In genomic region chr12:71472441-71472911, GRCh38 we compare ENCODE assay signal across 30 cellular contexts. TPM values are rescaled to one million over a fixed set of nuclear protein-coding genes. Genes with fewer than 3 reads are reported as not detected.
DNase-seq lines count a peak whose midpoint lies in the region; ATAC-seq and TF ChIP-seq lines count a peak whose summit lies in the region.
"Had no signal": no experiment of that assay in that cellular context is flagged by ENCODE, and none has a peak within 500 bp of the region (broad histone marks: within the 10 kb centered on the region; RNA-seq: fewer than 3 reads in every experiment).

No MANE protein-coding gene starts in this region.

- H3K9me3 Mint-ChIP-seq in osteocyte (ENCODE audit: unreplicated experiment), result no peaks in the 10 kb centered on the region
- H3K9me3 Mint-ChIP-seq in natural killer cell, result no peaks in the 10 kb centered on the region
- no peaks in the 10 kb centered on the region for H3K9me3 Mint-ChIP-seq in natural killer cell treated with Interleukin-12 subunit alpha and Interleukin-12 subunit beta and Interleukin-15 and Interleukin-18, amount 100 ng/mL, for 72 hours
- H3K9me3 Mint-ChIP-seq: activated CD4-positive, alpha-beta memory T cell treated with anti-CD3 and anti-CD28 coated beads for 36 hours; activated naive CD4-positive, alpha-beta T cell treated with anti-CD3 and anti-CD28 coated beads, Interleukin-2, amount 50 U/mL, for 72 hours; activated T-helper 17 cell treated with anti-CD3 and anti-CD28 coated beads, Interleukin-2, amount 50 U/mL, for 72 hours; memory B cell; stimulated activated naive CD8-positive, alpha-beta T cell treated with anti-CD3 and anti-CD28 coated beads, Interleukin-15, amount 100 ng/mL, for 72 hours had no signal

- TF ChIP-seq CTCF in osteocyte (IDR thresholded peaks at IDR 0.05) (no peak), natural killer cell (IDR thresholded peaks at IDR 0.05) (no peak)

- intact Hi-C loops in natural killer cell (cut with micrococcal nuclease), result no loop called here

- H3K27me3 Mint-ChIP-seq in osteocyte (ENCODE audit: unreplicated experiment) (no peaks in the 10 kb centered on the region), natural killer cell (ENCODE audit: low read depth in 2 of 2) (peaks cover 3 to 6% of the 10 kb centered on the region in 2 donors)
- H3K27me3 Mint-ChIP-seq in natural killer cell treated with Interleukin-12 subunit alpha and Interleukin-12 subunit beta and Interleukin-15 and Interleukin-18, amount 100 ng/mL, for 72 hours, result peaks cover 0 to 12% of the 10 kb centered on the region in 2 donors

- no peaks in the 10 kb centered on the region for H3K36me3 Mint-ChIP-seq in osteocyte (ENCODE audit: unreplicated experiment)
- H3K36me3 Mint-ChIP-seq in natural killer cell, result no peaks in the 10 kb centered on the region
- H3K36me3 Mint-ChIP-seq in natural killer cell treated with Interleukin-12 subunit alpha and Interleukin-12 subunit beta and Interleukin-15 and Interleukin-18, amount 100 ng/mL, for 72 hours, result no peaks in the 10 kb centered on the region
- H3K36me3 Mint-ChIP-seq: activated CD4-positive, alpha-beta memory T cell treated with anti-CD3 and anti-CD28 coated beads for 36 hours; activated naive CD4-positive, alpha-beta T cell treated with anti-CD3 and anti-CD28 coated beads, Interleukin-2, amount 50 U/mL, for 72 hours; memory B cell had no signal

- H3K27ac Mint-ChIP-seq in osteocyte (ENCODE audit: unreplicated experiment) (peak overlapping the region; percentile 66), natural killer cell (no peak overlapping the region)
- H3K27ac Mint-ChIP-seq in natural killer cell treated with Interleukin-12 subunit alpha and Interleukin-12 subunit beta and Interleukin-15 and Interleukin-18, amount 100 ng/mL, for 72 hours, result no peak overlapping the region
- H3K27ac Mint-ChIP-seq: activated CD4-positive, alpha-beta memory T cell treated with anti-CD3 and anti-CD28 coated beads for 36 hours; activated naive CD4-positive, alpha-beta T cell treated with anti-CD3 and anti-CD28 coated beads, Interleukin-2, amount 50 U/mL, for 72 hours; activated T-helper 17 cell treated with anti-CD3 and anti-CD28 coated beads, Interleukin-2, amount 50 U/mL, for 72 hours; memory B cell; stimulated activated naive CD8-positive, alpha-beta T cell treated with anti-CD3 and anti-CD28 coated beads, Interleukin-15, amount 100 ng/mL, for 72 hours had no signal

- no peak overlapping the region for H3K4me3 Mint-ChIP-seq in osteocyte (ENCODE audit: unreplicated experiment)
- no peak overlapping the region for H3K4me3 Mint-ChIP-seq in natural killer cell
- H3K4me3 Mint-ChIP-seq in natural killer cell treated with Interleukin-12 subunit alpha and Interleukin-12 subunit beta and Interleukin-15 and Interleukin-18, amount 100 ng/mL, for 72 hours, result no peak overlapping the region
- H3K4me3 Mint-ChIP-seq: activated CD4-positive, alpha-beta memory T cell treated with anti-CD3 and anti-CD28 coated beads for 36 hours; activated T-helper 17 cell treated with anti-CD3 and anti-CD28 coated beads, Interleukin-2, amount 50 U/mL, for 72 hours; memory B cell; stimulated activated naive CD8-positive, alpha-beta T cell treated with anti-CD3 and anti-CD28 coated beads, Interleukin-15, amount 100 ng/mL, for 72 hours had no signal

- peaks cover 69% of the 10 kb centered on the region for H3K4me1 Mint-ChIP-seq in osteocyte (ENCODE audit: unreplicated experiment)
- no peaks in the 10 kb centered on the region for H3K4me1 Mint-ChIP-seq in natural killer cell
- H3K4me1 Mint-ChIP-seq in natural killer cell treated with Interleukin-12 subunit alpha and Interleukin-12 subunit beta and Interleukin-15 and Interleukin-18, amount 100 ng/mL, for 72 hours (ENCODE audit: low read depth in 2 of 2), result no peaks in the 10 kb centered on the region
- H3K4me1 Mint-ChIP-seq: activated T-helper 17 cell treated with anti-CD3 and anti-CD28 coated beads, Interleukin-2, amount 50 U/mL, for 72 hours; memory B cell; stimulated activated naive CD8-positive, alpha-beta T cell treated with anti-CD3 and anti-CD28 coated beads, Interleukin-15, amount 100 ng/mL, for 72 hours had no signal

- DNase-seq in AG20443 (ENCODE audit: low spot score) (peak; percentile 14), LHCN-M2 (ENCODE audit: low read depth) (peak; percentile 42), fibroblast of gingiva (ENCODE audit: low read depth) (peak; percentile 7), osteocyte (ENCODE audit: extremely low spot score, unreplicated experiment) (no peak), natural killer cell (no peak)
- no peak for DNase-seq in activated CD4-positive, CD25-positive, alpha-beta regulatory T cell (lab: John Stamatoyannopoulos, UW)
- no peak for DNase-seq in natural killer cell treated with Interleukin-12 subunit alpha and Interleukin-12 subunit beta and Interleukin-15 and Interleukin-18, amount 100 ng/mL, for 72 hours (ENCODE audit: low spot score)
- DNase-seq: activated CD4-positive, alpha-beta memory T cell treated with anti-CD3 and anti-CD28 coated beads for 36 hours; activated CD8-positive, alpha-beta memory T cell treated with anti-CD3 and anti-CD28 coated beads, Interleukin-2, amount 50 U/mL, for 48 hours; aorta; cortex of kidney; DMS79; NCI-H1048; NCI-H1694 treated with DMSO at 0.1 percent for 48 hours; NCI-H2171 treated with DMSO at 0.1 percent for 48 hours; NCI-H526; nucleus accumbens; SIG-M5; small intestine; stimulated activated CD8-positive, alpha-beta memory T cell treated with anti-CD3 and anti-CD28 coated beads, Interleukin-4, amount 100 ng/mL, for 48 hours; stimulated activated naive CD8-positive, alpha-beta T cell treated with anti-CD3 and anti-CD28 coated beads, Interleukin-15, amount 100 ng/mL, for 72 hours; T-helper 1 cell had no signal

- no peak for ATAC-seq in natural killer cell
- no peak for ATAC-seq in HG03139 (IDR thresholded peaks at IDR 0.05; ENCODE audit: unreplicated experiment)
- no peak for ATAC-seq in natural killer cell treated with Interleukin-12 subunit alpha and Interleukin-12 subunit beta and Interleukin-15 and Interleukin-18, amount 100 ng/mL, for 72 hours
- ATAC-seq: activated CD4-positive, CD25-positive, alpha-beta regulatory T cell treated with anti-CD3 and anti-CD28 coated beads, Interleukin-2, amount 50 U/mL, for 24 hours; activated naive CD4-positive, alpha-beta T cell treated with anti-CD3 and anti-CD28 coated beads, Interleukin-2, amount 50 U/mL, for 72 hours; activated T-helper 17 cell treated with anti-CD3 and anti-CD28 coated beads, Interleukin-2, amount 50 U/mL, for 72 hours; left lobe of liver; Panc1; stimulated activated naive CD8-positive, alpha-beta T cell treated with anti-CD3 and anti-CD28 coated beads, Interleukin-15, amount 100 ng/mL, for 72 hours had no signal

RNA-seq across cellular contexts. Expression of gene LGR5, which starts 32.9 kb away (rescaled TPM):
- total RNA-seq in LHCN-M2 (2014; rRNA removed) (0.06 TPM in 2 replicates), osteocyte (55.8 and 56.4 TPM in 2 replicates), natural killer cell (not detected)
- 0.67 TPM for polyA plus RNA-seq in LHCN-M2 (2012)
- not detected for total RNA-seq in natural killer cell treated with Interleukin-12 subunit alpha and Interleukin-12 subunit beta and Interleukin-15 and Interleukin-18, amount 100 ng/mL, for 72 hours
- total RNA-seq: activated CD4-positive, alpha-beta memory T cell treated with anti-CD3 and anti-CD28 coated beads for 36 hours; activated naive CD4-positive, alpha-beta T cell treated with anti-CD3 and anti-CD28 coated beads, Interleukin-2, amount 50 U/mL, for 72 hours; activated T-helper 17 cell treated with anti-CD3 and anti-CD28 coated beads, Interleukin-2, amount 50 U/mL, for 72 hours; cardiac septum had no signal

Comparison
In these comparisons a context has a peak if more than half of its experiments do, and no peak if none do; other contexts are left out.
1. DNase-seq: peak in AG20443 (single experiment), LHCN-M2 (single experiment) and fibroblast of gingiva (single experiment); none in osteocyte (single experiment), natural killer cell (single experiment), activated CD4-positive, CD25-positive, alpha-beta regulatory T cell (0 of 4) and natural killer cell treated with Interleukin-12 subunit alpha and Interleukin-12 subunit beta and Interleukin-15 and Interleukin-18, amount 100 ng/mL, for 72 hours (single experiment).
2. RNA of gene LGR5, which starts 32.9 kb away (total RNA-seq): 55.8 to 56.4 TPM in osteocyte; 0.06 TPM in LHCN-M2, not detected in natural killer cell treated with Interleukin-12 subunit alpha and Interleukin-12 subunit beta and Interleukin-15 and Interleukin-18, amount 100 ng/mL, for 72 hours and not detected in natural killer cell; every median in the first group is over 10 times any median in the second.